Comparison of ENCODE assay signal across 8 cellular contexts in the genomic region with DNA sequence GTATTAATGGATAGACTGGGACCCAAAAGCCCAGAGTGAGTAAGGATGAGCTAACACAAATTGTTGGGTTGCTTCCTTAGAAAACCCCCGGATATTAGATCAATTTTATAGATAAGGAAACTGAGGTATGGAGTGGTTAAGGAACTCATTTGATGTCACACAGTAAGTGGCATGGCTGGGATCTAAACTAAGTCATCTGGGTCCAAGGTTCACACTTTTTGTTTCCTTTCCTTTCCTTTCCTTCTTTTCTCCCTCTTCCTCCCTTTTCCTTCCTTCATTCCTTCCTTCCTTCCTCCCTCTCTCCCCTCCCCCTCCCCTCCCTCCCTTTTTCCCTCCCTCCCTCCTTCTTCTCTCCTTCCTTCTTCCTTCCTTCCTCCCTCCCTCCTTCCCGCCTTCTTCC.
"Had no signal": no experiment of that assay in that cellular context is flagged by ENCODE, and none has a peak within 500 bp of the region (broad histone marks: within the 10 kb centered on the region; RNA-seq: fewer than 3 reads in every experiment).

No MANE protein-coding gene starts in this region.

- H3K4me3 ChIP-seq: GM12878 had no signal

- ATAC-seq: GM12878 had no signal

- DNase-seq: GDM1, GF-D8 had no signal

- FAIRE-seq: G401.6, GM12878, GM12891, GM12892, GM18507, GM19239 had no signal
